ENCODE assay signal across 8 cellular contexts in genomic region chr5:10307206-10308148, GRCh38. TPM values are rescaled to one million over a fixed set of nuclear protein-coding genes. Genes with fewer than 3 reads are reported as not detected.
DNase-seq lines count a peak whose midpoint lies in the region; ATAC-seq, FAIRE-seq and TF ChIP-seq lines count a peak whose summit lies in the region.

CMBL (minus strand) TSS chr5:10307902; CDS start chr5:10290762, 17,140 bp downstream.

- H3K36me3 Mint-ChIP-seq in activated CD4-positive, alpha-beta T cell treated with anti-CD3 and anti-CD28 coated beads, Interleukin-2, amount 10 ng/mL, durations not matched to agents 7 days and 5 days (ENCODE audit: low read depth), result no peaks in the 10 kb centered on the region

- H3K27me3 ChIP-seq in endothelial cell of umbilical vein (ENCODE audit: control insufficient read depth in 2 of 2, insufficient read depth in 2 of 2, low read length in 2 of 2), result no peaks in the 10 kb centered on the region

- CTCF ChIA-PET in activated CD4-positive, alpha-beta T cell treated with anti-CD3 and anti-CD28 coated beads, Interleukin-2, amount 10 ng/mL, durations not matched to agents 7 days and 5 days (lab: Charles Lee), result interaction anchor here (1.1 kb wide), 1 partner anchor 50 kb away, joined by 3 read pairs; no protein-coding TSS in a partner anchor
- CTCF ChIA-PET in endothelial cell of umbilical vein (lab: Charles Lee), result interaction anchor here (2.9 kb wide), 1 partner anchor 23 kb away, joined by 10 read pairs; no protein-coding TSS in a partner anchor

- POLR2A ChIA-PET in activated CD4-positive, alpha-beta T cell treated with anti-CD3 and anti-CD28 coated beads, Interleukin-2, amount 10 ng/mL, durations not matched to agents 7 days and 5 days (lab: Charles Lee), result no interaction called here
- POLR2A ChIA-PET in endothelial cell of umbilical vein (lab: Charles Lee), result no interaction called here

- dilution Hi-C loops in endothelial cell of umbilical vein (cut with MboI; ENCODE audit: extremely low pct_ligation_motif_present, low sequenced_read_pairs), result no loop called here

- peak; percentile 55 for FAIRE-seq in endothelial cell of umbilical vein (lab: Jason Lieb, UNC)

- intact Hi-C loops in endothelial cell of umbilical vein (cut with micrococcal nuclease), result loop anchor here (1.0 to 2.0 kb wide), 3 partner anchors 11 to 45 kb away; partner anchors contain the start of gene MARCHF6

- no peaks in the 10 kb centered on the region for H3K9me3 Mint-ChIP-seq in activated CD4-positive, alpha-beta T cell treated with anti-CD3 and anti-CD28 coated beads, Interleukin-2, amount 10 ng/mL, durations not matched to agents 7 days and 5 days

- H2AFZ ChIP-seq in endothelial cell of umbilical vein (ENCODE audit: low read depth, low read length), result peak within 1 kb of the TSS; percentile 99

- no TSS peak for BruUV-seq in endothelial cell of umbilical vein (replicated peaks; lab: Mats Ljungman, UMichigan)

- no peak within 1 kb of the TSS for H3K27ac Mint-ChIP-seq in activated CD4-positive, alpha-beta T cell treated with anti-CD3 and anti-CD28 coated beads, Interleukin-2, amount 10 ng/mL, durations not matched to agents 7 days and 5 days

- H3K4me3 Mint-ChIP-seq in activated CD4-positive, alpha-beta T cell treated with anti-CD3 and anti-CD28 coated beads, Interleukin-2, amount 10 ng/mL, durations not matched to agents 7 days and 5 days, result peak within 1 kb of the TSS; percentile 68

- no peaks in the 10 kb centered on the region for H4K20me1 ChIP-seq in endothelial cell of umbilical vein (replicated peaks; ENCODE audit: control insufficient read depth, extremely low read depth, insufficient read depth, low read length)

- H3K4me1 Mint-ChIP-seq in activated CD4-positive, alpha-beta T cell treated with anti-CD3 and anti-CD28 coated beads, Interleukin-2, amount 10 ng/mL, durations not matched to agents 7 days and 5 days, result peaks cover 6% of the 10 kb centered on the region

- TF ChIP-seq CTCF in endothelial cell of umbilical vein (IDR thresholded peaks at IDR 0.05; ENCODE audit: extremely low read depth in 1 of 2, insufficient read depth in 1 of 2, low read depth in 1 of 2, low read length in 2 of 2) (no peak), subcutaneous adipose tissue (IDR thresholded peaks at IDR 0.05; ENCODE audit: low read depth) (no peak)

- H3K9me1 ChIP-seq in endothelial cell of umbilical vein (replicated peaks; ENCODE audit: control insufficient read depth, extremely low read depth, insufficient read depth, low read length), result no peaks in the 10 kb centered on the region

- H3K27me3 Mint-ChIP-seq in activated CD4-positive, alpha-beta T cell treated with anti-CD3 and anti-CD28 coated beads, Interleukin-2, amount 10 ng/mL, durations not matched to agents 7 days and 5 days, result peaks cover 41% of the 10 kb centered on the region

- H3K9ac ChIP-seq in endothelial cell of umbilical vein (replicated peaks; ENCODE audit: extremely low read depth, insufficient read depth, low read length), result peak within 1 kb of the TSS; percentile 44

- DNase-seq in activated T-cell treated with anti-CD3 and anti-CD28 coated beads for 24 hours (ENCODE audit: low read depth) (peak; percentile 11), activated T-cell treated with anti-CD3 and anti-CD28 coated beads for 4 hours (no peak), NCI-H146 (lab: John Stamatoyannopoulos, UW) (peak; percentile 83), endothelial cell of umbilical vein (ENCODE audit: low read depth, low spot score) (peak; percentile 65), mesenteric fat pad (ENCODE audit: low spot score) (no peak)
- no peak for DNase-seq in activated CD4-positive, alpha-beta T cell treated with anti-CD3 and anti-CD28 coated beads, Interleukin-2, amount 10 ng/mL, durations not matched to agents 7 days and 5 days

- H3K9me3 ChIP-seq in endothelial cell of umbilical vein (replicated peaks; ENCODE audit: control insufficient read depth, insufficient read depth, low read length), result no peaks in the 10 kb centered on the region

- H3K36me3 ChIP-seq in endothelial cell of umbilical vein (ENCODE audit: control insufficient read depth in 2 of 2, extremely low read depth in 1 of 2, insufficient read depth in 2 of 2, low read length in 2 of 2), result no peaks in the 10 kb centered on the region

- no peaks in the 10 kb centered on the region for H3K79me2 ChIP-seq in endothelial cell of umbilical vein (ENCODE audit: control insufficient read depth, insufficient read depth, low read length)

- peak; percentile 35 for TF ChIP-seq POLR2A in endothelial cell of umbilical vein (IDR thresholded peaks at IDR 0.05; ENCODE audit: low read depth, low read length)

- H3K4me3 ChIP-seq in endothelial cell of umbilical vein (replicated peaks in 1 of 3; ENCODE audit: insufficient read depth in 1 of 3, low read depth in 1 of 3, low read length in 3 of 3), result peak within 1 kb of the TSS; percentile 72 to 83 (median 74)

- H3K27ac ChIP-seq in endothelial cell of umbilical vein (ENCODE audit: insufficient read depth, low read depth, low read length), result no peak within 1 kb of the TSS

- peaks cover 2% of the 10 kb centered on the region for H3K4me1 ChIP-seq in endothelial cell of umbilical vein (ENCODE audit: control insufficient read depth, extremely low read depth, insufficient read depth, low read length)

- peak within 1 kb of the TSS; percentile 87 for H3K4me2 ChIP-seq in endothelial cell of umbilical vein (ENCODE audit: insufficient read depth, low read length)

- ATAC-seq in HG02610 (IDR thresholded peaks at IDR 0.05; ENCODE audit: unreplicated experiment), result peak; percentile 86

TF ChIP-seq in endothelial cell of umbilical vein, 7 proteins besides CTCF, POLR2A, EP300 and RAD21:
- TF ChIP-seq POLR2AphosphoS5 (IDR thresholded peaks at IDR 0.05; ENCODE audit: insufficient read depth, low read depth, low read length) (peak; percentile 13), JUN (IDR thresholded peaks at IDR 0.05; ENCODE audit: borderline replicate concordance, insufficient read depth, insufficient read length, low read depth) (no peak), MAX (IDR thresholded peaks at IDR 0.05; ENCODE audit: insufficient read depth, insufficient read length) (no peak)

RNA-seq across cellular contexts. Expression of gene CMBL, which starts in this region (rescaled TPM):
- 1 to 10 TPM in 1 of 2 experiments, under 1 TPM in 1; 0.64 to 1.4 TPM for total RNA-seq in activated CD4-positive, alpha-beta T cell treated with anti-CD3 and anti-CD28 coated beads, Interleukin-2, amount 10 ng/mL, durations not matched to agents 7 days and 5 days
- 14.3 and 15.9 TPM in 2 replicates for total RNA-seq in endothelial cell of umbilical vein
- 19.8 and 23.9 TPM in 2 replicates for polyA plus RNA-seq in endothelial cell of umbilical vein
- polyA plus RNA-seq in endothelial cell of umbilical vein (2011; cell fraction: cytosol; rRNA removed), result 23.4 and 25.2 TPM in 2 replicates
- polyA plus RNA-seq in endothelial cell of umbilical vein (2011; cell fraction: nucleus; rRNA removed), result 4.5 and 5.3 TPM in 2 replicates
- 25.0 and 26.1 TPM in 2 replicates for polyA plus RNA-seq in endothelial cell of umbilical vein (2012)
- polyA minus RNA-seq in endothelial cell of umbilical vein, result 19.0 and 25.3 TPM in 2 replicates
- polyA minus RNA-seq in endothelial cell of umbilical vein (2011; cell fraction: cytosol; rRNA and poly(A)+ RNA removed), result 138 TPM
- 2.9 and 5.7 TPM in 2 replicates for polyA minus RNA-seq in endothelial cell of umbilical vein (2011; cell fraction: nucleus; rRNA and poly(A)+ RNA removed)
- 17.3 TPM for total RNA-seq in mesenteric fat pad
- total RNA-seq in subcutaneous adipose tissue, result 10 to 100 TPM in 3 of 4 donors, 1 to 10 TPM in 1; 8.5 to 19.9 (median 14.6) TPM

Comparison
In these comparisons a context has a peak if more than half of its experiments do, and no peak if none do; other contexts are left out.
1. DNase-seq: peak in activated T-cell treated with anti-CD3 and anti-CD28 coated beads for 24 hours (single experiment), NCI-H146 (single experiment) and endothelial cell of umbilical vein (single experiment); none in activated T-cell treated with anti-CD3 and anti-CD28 coated beads for 4 hours (single experiment), activated CD4-positive, alpha-beta T cell treated with anti-CD3 and anti-CD28 coated beads, Interleukin-2, amount 10 ng/mL, durations not matched to agents 7 days and 5 days (single experiment) and mesenteric fat pad (single experiment).